In the genomic region with DNA sequence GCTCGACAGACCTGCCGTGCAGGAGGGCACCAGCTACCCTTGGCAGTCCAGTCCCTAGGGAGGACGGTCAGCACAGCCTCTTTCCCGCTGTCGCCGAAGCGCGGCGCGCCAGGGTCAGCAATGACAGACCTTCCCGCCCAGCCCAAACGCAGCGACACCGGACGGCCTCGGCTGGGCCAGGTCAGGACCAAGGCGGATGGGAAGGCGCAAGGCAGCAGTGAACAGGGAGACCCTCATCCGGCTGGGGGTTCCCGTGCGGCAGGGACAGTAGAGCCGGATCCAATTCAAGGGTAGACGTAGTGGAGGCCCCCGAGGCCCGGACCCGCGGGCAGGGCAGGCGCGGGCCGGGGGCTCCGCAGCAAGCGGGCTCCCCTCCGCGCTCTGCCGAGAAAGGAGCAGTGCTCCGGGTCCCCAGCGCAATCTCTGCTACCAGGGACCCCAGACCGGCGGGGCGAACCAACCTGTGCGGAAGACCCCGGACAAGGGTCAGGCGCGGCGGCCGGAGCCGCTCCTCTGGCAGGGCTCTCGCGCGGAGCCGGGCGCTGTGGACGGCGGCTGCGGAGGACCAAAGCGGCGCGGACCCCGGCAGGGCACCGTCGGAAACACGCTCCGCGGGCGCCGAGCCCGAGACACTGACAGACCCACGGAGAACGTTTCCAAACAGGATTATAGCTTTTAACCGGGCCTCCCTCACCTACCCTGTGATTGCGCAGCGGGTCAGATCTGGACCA, we compare ENCODE assay signal across 9 cellular contexts. TPM values are rescaled to one million over a fixed set of nuclear protein-coding genes. Genes with fewer than 3 reads are reported as not detected.
DNase-seq lines count a peak whose midpoint lies in the region; ATAC-seq, FAIRE-seq and TF ChIP-seq lines count a peak whose summit lies in the region.
"Had no signal": no experiment of that assay in that cellular context is flagged by ENCODE, and none has a peak within 500 bp of the region (broad histone marks: within the 10 kb centered on the region; RNA-seq: fewer than 3 reads in every experiment).

A gene with protein sequence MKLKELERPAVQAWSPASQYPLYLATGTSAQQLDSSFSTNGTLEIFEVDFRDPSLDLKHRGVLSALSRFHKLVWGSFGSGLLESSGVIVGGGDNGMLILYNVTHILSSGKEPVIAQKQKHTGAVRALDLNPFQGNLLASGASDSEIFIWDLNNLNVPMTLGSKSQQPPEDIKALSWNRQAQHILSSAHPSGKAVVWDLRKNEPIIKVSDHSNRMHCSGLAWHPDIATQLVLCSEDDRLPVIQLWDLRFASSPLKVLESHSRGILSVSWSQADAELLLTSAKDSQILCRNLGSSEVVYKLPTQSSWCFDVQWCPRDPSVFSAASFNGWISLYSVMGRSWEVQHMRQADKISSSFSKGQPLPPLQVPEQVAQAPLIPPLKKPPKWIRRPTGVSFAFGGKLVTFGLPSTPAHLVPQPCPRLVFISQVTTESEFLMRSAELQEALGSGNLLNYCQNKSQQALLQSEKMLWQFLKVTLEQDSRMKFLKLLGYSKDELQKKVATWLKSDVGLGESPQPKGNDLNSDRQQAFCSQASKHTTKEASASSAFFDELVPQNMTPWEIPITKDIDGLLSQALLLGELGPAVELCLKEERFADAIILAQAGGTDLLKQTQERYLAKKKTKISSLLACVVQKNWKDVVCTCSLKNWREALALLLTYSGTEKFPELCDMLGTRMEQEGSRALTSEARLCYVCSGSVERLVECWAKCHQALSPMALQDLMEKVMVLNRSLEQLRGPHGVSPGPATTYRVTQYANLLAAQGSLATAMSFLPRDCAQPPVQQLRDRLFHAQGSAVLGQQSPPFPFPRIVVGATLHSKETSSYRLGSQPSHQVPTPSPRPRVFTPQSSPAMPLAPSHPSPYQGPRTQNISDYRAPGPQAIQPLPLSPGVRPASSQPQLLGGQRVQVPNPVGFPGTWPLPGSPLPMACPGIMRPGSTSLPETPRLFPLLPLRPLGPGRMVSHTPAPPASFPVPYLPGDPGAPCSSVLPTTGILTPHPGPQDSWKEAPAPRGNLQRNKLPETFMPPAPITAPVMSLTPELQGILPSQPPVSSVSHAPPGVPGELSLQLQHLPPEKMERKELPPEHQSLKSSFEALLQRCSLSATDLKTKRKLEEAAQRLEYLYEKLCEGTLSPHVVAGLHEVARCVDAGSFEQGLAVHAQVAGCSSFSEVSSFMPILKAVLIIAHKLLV (minus strand): TSS at position 541 of the 731 bp plus-strand sequence. CDS start 2,909 bp downstream, outside the sequence.

- H3K9me3 Mint-ChIP-seq in type B pancreatic cell, result no peaks in the 10 kb centered on the region
- H3K9me3 Mint-ChIP-seq: stimulated activated naive CD8-positive, alpha-beta T cell treated with anti-CD3 and anti-CD28 coated beads, Interleukin-15, Interleukin-2, amounts not matched to agents 100 ng/mL and 50 ng/mL, for 24 hours had no signal

- H3K4me3 Mint-ChIP-seq in type B pancreatic cell, result peak within 1 kb of the TSS; percentile 91
- H3K4me3 Mint-ChIP-seq: stimulated activated naive CD8-positive, alpha-beta T cell treated with anti-CD3 and anti-CD28 coated beads, Interleukin-15, Interleukin-2, amounts not matched to agents 100 ng/mL and 50 ng/mL, for 24 hours had no signal

- TF ChIP-seq RAD21 in H1 (IDR thresholded peaks at IDR 0.05 in 1 of 2, conservative IDR thresholded peaks at IDR 0.05 in 1 of 2; ENCODE audit: low read depth in 2 of 2, low read length in 2 of 2), result peak; percentile 29 to 42; a peak in 3 of 4 replicates

- H3K18ac ChIP-seq in H1 (ENCODE audit: extremely low read depth, low read length), result no peak within 1 kb of the TSS; the same call in 1 of the 2 replicates

- POLR2A ChIA-PET in H1 (lab: Charles Lee; ENCODE audit: partially characterized antibody), result interaction anchor here (0.6 to 1.9 kb wide), 11 partner anchors 16 to 145 kb away, joined by 3 to 5 read pairs (median 3); partner anchors contain the start of gene HIF1AN
- POLR2A ChIA-PET in RWPE1 (lab: Yijun Ruan, JAX; ENCODE audit: low non-redundant PET), result interaction anchor here (1.1 kb wide), 1 partner anchor 16 kb away, joined by 3 read pairs; the partner anchor contains the start of gene HIF1AN

- H2BK12ac ChIP-seq in H1 (ENCODE audit: low read depth, low read length), result no peak within 1 kb of the TSS

- H3K4me3 ChIP-seq in H1 (ENCODE audit: extremely low read depth in 1 of 4, insufficient read depth in 2 of 4, low read depth in 3 of 4, low read length in 4 of 4) (peak within 1 kb of the TSS; percentile 37 to 61 (median 50)), mesodermal cell (ENCODE audit: extremely low read depth, insufficient read depth, low read length, poor library complexity, severe bottlenecking) (peak within 1 kb of the TSS; percentile 48)

- peak within 1 kb of the TSS; percentile 41; the same call in 1 of the 2 replicates for H4K8ac ChIP-seq in H1 (ENCODE audit: extremely low read depth, insufficient read depth, low read length)

- no peaks in the 10 kb centered on the region for H3K79me1 ChIP-seq in H1 (ENCODE audit: low read depth, low read length)

- no peak within 1 kb of the TSS for H2BK20ac ChIP-seq in H1 (ENCODE audit: low read length)

- H2AFZ ChIP-seq in H1 (ENCODE audit: low read length), result no peak within 1 kb of the TSS

- no peak within 1 kb of the TSS for H4K91ac ChIP-seq in H1 (replicated peaks; ENCODE audit: insufficient read length, low read length)

- TF ChIP-seq CTCF in 22Rv1 (IDR thresholded peaks at IDR 0.05) (peak; percentile 25; the same call in 1 of the 2 replicates), H1 (IDR thresholded peaks at IDR 0.05; ENCODE audit: control extremely low read depth in 1 of 3, insufficient read depth in 1 of 3, low read depth in 1 of 3, low read length in 3 of 3) (peak; percentile 31 to 47 (median 35)), type B pancreatic cell (conservative IDR thresholded peaks at IDR 0.05) (no peak), RWPE1 (conservative IDR thresholded peaks at IDR 0.05; ENCODE audit: low read depth) (no peak)

- no peak for TF ChIP-seq POLR2A in H1 (IDR thresholded peaks at IDR 0.05; ENCODE audit: control extremely low read depth in 1 of 2, low read depth in 2 of 2, low read length in 2 of 2)

- H3K36me3 Mint-ChIP-seq in type B pancreatic cell, result peaks cover 3% of the 10 kb centered on the region

- H3K36me3 ChIP-seq in H1 (ENCODE audit: control insufficient read depth in 2 of 4, insufficient read depth in 4 of 4, low read length in 3 of 4) (peaks cover 0 to 11% (median 2%) of the 10 kb centered on the region in 4 experiments; a peak in 2 of 8 replicates), mesodermal cell (ENCODE audit: control insufficient read depth, insufficient read depth, low read length) (peaks cover 26% of the 10 kb centered on the region)

- TF ChIP-seq EP300 in H1 (IDR thresholded peaks at IDR 0.05; ENCODE audit: borderline replicate concordance in 1 of 2, low read depth in 2 of 2, low read length in 2 of 2), result no peak

- H3K23ac ChIP-seq in H1 (ENCODE audit: insufficient read length), result no peak within 1 kb of the TSS

- H3K27ac ChIP-seq in 22Rv1 (no peak within 1 kb of the TSS), H1 (ENCODE audit: low read depth, low read length) (no peak within 1 kb of the TSS), mesodermal cell (ENCODE audit: low read depth, low read length, severe bottlenecking) (no peak within 1 kb of the TSS), RWPE1 (no peak within 1 kb of the TSS)

- H3K9ac ChIP-seq in H1 (replicated peaks in 1 of 4; ENCODE audit: extremely low read depth in 1 of 4, low read depth in 3 of 4, low read length in 3 of 4), result peak within 1 kb of the TSS in 2 of 4 experiments; percentile 31 to 60; a peak in 3 of 7 replicates

- no peak within 1 kb of the TSS for H4K5ac ChIP-seq in H1 (ENCODE audit: insufficient read length, low read depth, low read length)

- no peak within 1 kb of the TSS for H2BK15ac ChIP-seq in H1 (ENCODE audit: low read length)

- H3K4ac ChIP-seq in H1 (replicated peaks; ENCODE audit: insufficient read length, low read depth, low read length), result no peak within 1 kb of the TSS

- no peak for ATAC-seq in GM21619 (IDR thresholded peaks at IDR 0.05; ENCODE audit: unreplicated experiment)

- peak within 1 kb of the TSS; percentile 78 to 95 for H3K4me2 ChIP-seq in H1 (ENCODE audit: insufficient read depth in 1 of 2, low read depth in 2 of 2, low read length in 2 of 2)

- H3K79me2 ChIP-seq in H1 (ENCODE audit: control insufficient read depth in 1 of 2, insufficient read depth in 2 of 2, low read length in 2 of 2), result no peaks in the 10 kb centered on the region

- no peak within 1 kb of the TSS for H2AK5ac ChIP-seq in H1 (ENCODE audit: low read depth, low read length)

- no peaks in the 10 kb centered on the region for H4K20me1 ChIP-seq in H1 (replicated peaks in 1 of 2; ENCODE audit: control insufficient read depth in 1 of 2, insufficient read depth in 2 of 2, low read length in 2 of 2)

- H3K27me3 ChIP-seq in H1 (replicated peaks in 1 of 4; ENCODE audit: control insufficient read depth in 3 of 4, extremely low read depth in 1 of 4, insufficient read depth in 3 of 4, low read length in 3 of 4), result peaks cover 2 to 24% (median 15%) of the 10 kb centered on the region in 4 experiments; a peak in 6 of 7 replicates

- H3K4me1 ChIP-seq in H1 (replicated peaks in 1 of 4; ENCODE audit: control insufficient read depth in 3 of 4, insufficient read depth in 4 of 4, low read length in 3 of 4) (peaks cover 0 to 3% (median under 1%) of the 10 kb centered on the region in 4 experiments; a peak in 2 of 7 replicates), mesodermal cell (ENCODE audit: control insufficient read depth, insufficient read depth, low read length, poor library complexity, severe bottlenecking) (peaks cover 15% of the 10 kb centered on the region)

- CTCF ChIA-PET in H1 (lab: Charles Lee; ENCODE audit: partially characterized antibody), result interaction anchor here (0.8 to 13.4 kb wide), 52 partner anchors 8 to 369 kb away, joined by 3 to 190 read pairs (median 6); partner anchors contain the start of genes HIF1AN, PKD2L1, SCD and WNT8B
- CTCF ChIA-PET in RWPE1 (lab: Yijun Ruan, JAX), result interaction anchor here (0.6 to 2.5 kb wide), 32 partner anchors 8 to 894 kb away, joined by 3 to 32 read pairs (median 4); partner anchors contain the start of genes HIF1AN and NDUFB8

- H3K27me3 Mint-ChIP-seq in type B pancreatic cell, result peaks cover 24% of the 10 kb centered on the region
- H3K27me3 Mint-ChIP-seq: stimulated activated naive CD8-positive, alpha-beta T cell treated with anti-CD3 and anti-CD28 coated beads, Interleukin-15, Interleukin-2, amounts not matched to agents 100 ng/mL and 50 ng/mL, for 24 hours had no signal

- H2BK5ac ChIP-seq in H1 (ENCODE audit: low read depth, low read length), result no peak within 1 kb of the TSS

- no peak for FAIRE-seq in H1 (lab: Jason Lieb, UNC)

- no peak within 1 kb of the TSS for H3K14ac ChIP-seq in H1 (ENCODE audit: insufficient read length)

- DNase-seq in NCI-H526 treated with DMSO at 0.1 percent for 48 hours (lab: John Stamatoyannopoulos, UW), result peak; percentile 0
- peak in 1 of 2 experiments; percentile 84 for DNase-seq in H1 (ENCODE audit: low read depth in 1 of 2, low spot score in 2 of 2)
- DNase-seq in type B pancreatic cell (ENCODE audit: extremely low spot score, unreplicated experiment), result peak; percentile 74
- DNase-seq in RWPE1 (ENCODE audit: low spot score), result no peak
- DNase-seq in glomerular visceral epithelial cell (ENCODE audit: extremely low spot score), result no peak

- no peak within 1 kb of the TSS for H3K56ac ChIP-seq in H1 (replicated peaks; ENCODE audit: insufficient read length, low read depth, low read length)

- H3K4me1 Mint-ChIP-seq in type B pancreatic cell (ENCODE audit: unreplicated experiment), result peaks cover 9% of the 10 kb centered on the region

- H3K9me3 ChIP-seq in H1 (ENCODE audit: insufficient read depth in 2 of 2, low read depth in 1 of 2, low read length in 1 of 2) (no peaks in the 10 kb centered on the region), mesodermal cell (ENCODE audit: control insufficient read depth, low read length) (no peaks in the 10 kb centered on the region)

- peak within 1 kb of the TSS; percentile 15 for H3K27ac Mint-ChIP-seq in type B pancreatic cell
- H3K27ac Mint-ChIP-seq: stimulated activated naive CD8-positive, alpha-beta T cell treated with anti-CD3 and anti-CD28 coated beads, Interleukin-15, Interleukin-2, amounts not matched to agents 100 ng/mL and 50 ng/mL, for 24 hours had no signal

- WGBS in H1 (ENCODE audit: extremely low coverage in 1 of 2, insufficient coverage in 1 of 2, insufficient read length in 1 of 2, insufficient replicate concordance in 2 of 2, low coverage in 1 of 2, low lambda C conversion rate in 2 of 2, missing lambda C conversion rate in 1 of 2), 2 experiments, result 5% methylated on average over 72 of the region's 72 CpGs; no CpG with 5 or more reads in 1 of the 2 experiments
- 2% methylated on average over 57 to 63 of the region's 72 CpGs for WGBS in mesodermal cell (ENCODE audit: insufficient coverage in 2 of 2), 2 experiments

- H3K23me2 ChIP-seq in H1 (ENCODE audit: low read depth, low read length), result peaks cover 8% of the 10 kb centered on the region

- no peak within 1 kb of the TSS for H2BK120ac ChIP-seq in H1 (replicated peaks; ENCODE audit: low read depth, low read length)

RNA-seq across cellular contexts. Expression of the gene that starts here (rescaled TPM):
- 3.0 and 4.1 TPM in 2 replicates for total RNA-seq in H1 (2021; fragmentation: NEBNext Ultra II Directional; extraction: Animal tissue kit (Norgen Biotek cat#: 25700))
- polyA plus RNA-seq in H1 (2011; rRNA removed), result 5.3 and 5.6 TPM in 2 replicates
- 7.1 TPM for polyA plus RNA-seq in H1 (2011; cell fraction: cytosol; rRNA removed)
- 41.0 TPM for polyA plus RNA-seq in H1 (2011; cell fraction: nucleus; rRNA removed)
- polyA plus RNA-seq in H1 (2012, experiment 1 of 2), result 4.8 to 6.0 TPM (median 5.8 TPM) in 4 replicates
- polyA plus RNA-seq in H1 (2012, experiment 2 of 2), result 2.0 TPM
- 2.4 TPM for polyA plus RNA-seq in H1 (2013, experiment 1 of 2)
- polyA plus RNA-seq in H1 (2013, experiment 2 of 2), result 1.7 TPM
- polyA minus RNA-seq in H1 (2011; rRNA and poly(A)+ RNA removed), result 4.8 and 5.8 TPM in 2 replicates
- polyA minus RNA-seq in H1 (2011; cell fraction: cytosol; rRNA and poly(A)+ RNA removed), result 2.3 TPM
- polyA minus RNA-seq in H1 (2011; cell fraction: nucleus; rRNA and poly(A)+ RNA removed), result 13.5 TPM
- 7.7 TPM for polyA plus RNA-seq in mesodermal cell (2013, experiment 1 of 2)
- 6.2 TPM for polyA plus RNA-seq in mesodermal cell (2013, experiment 2 of 2)
- 8.9 and 20.9 TPM in 2 replicates for total RNA-seq in type B pancreatic cell (ENCODE audit: low replicate concordance)

Comparison
In these comparisons a context has a peak if more than half of its experiments do, and no peak if none do; other contexts are left out.
1. CTCF ChIP-seq: peak in 22Rv1 (single experiment) and H1 (3 of 3); none in type B pancreatic cell (single experiment) and RWPE1 (single experiment).
2. DNase-seq: peak in NCI-H526 treated with DMSO at 0.1 percent for 48 hours (single experiment) and type B pancreatic cell (single experiment); none in RWPE1 (single experiment) and glomerular visceral epithelial cell (single experiment).